Comparison of ENCODE assay signal across 8 cellular contexts in genomic region chr11:64207247-64208085, GRCh38. TPM values are rescaled to one million over a fixed set of nuclear protein-coding genes. Genes with fewer than 3 reads are reported as not detected.
DNase-seq lines count a peak whose midpoint lies in the region; ATAC-seq and TF ChIP-seq lines count a peak whose summit lies in the region.

No MANE protein-coding gene starts in this region.

- peaks cover 62% of the 10 kb centered on the region for H4K20me1 ChIP-seq in BLaER1

- H3K4me1 Mint-ChIP-seq in activated CD8-positive, alpha-beta T cell treated with anti-CD3 and anti-CD28 coated beads for 36 hours (ENCODE audit: low read depth) = peaks cover 51% of the 10 kb centered on the region

- intact Hi-C loops in activated CD8-positive, alpha-beta T cell treated with anti-CD3 and anti-CD28 coated beads for 36 hours (cut with micrococcal nuclease) = no loop called here
- intact Hi-C loops in ovary (cut with DNase I) = loop anchor here in 2 of 4 donors (10.0 kb wide), 1 partner anchor 57 kb away; no protein-coding TSS in a partner anchor

- peak overlapping the region; percentile 99 for H3K27ac ChIP-seq in BLaER1
- H3K27ac ChIP-seq in ovary = peak overlapping the region in 1 of 2 donors; percentile 16
- H3K27ac ChIP-seq in urinary bladder (ENCODE audit: low read depth) = peak overlapping the region; percentile 54

- H3K9me3 Mint-ChIP-seq in activated CD8-positive, alpha-beta T cell treated with anti-CD3 and anti-CD28 coated beads for 36 hours = no peaks in the 10 kb centered on the region

- peak overlapping the region; percentile 92 for H3K4me3 Mint-ChIP-seq in activated CD8-positive, alpha-beta T cell treated with anti-CD3 and anti-CD28 coated beads for 36 hours

- no peak for TF ChIP-seq CTCF in activated CD8-positive, alpha-beta T cell treated with anti-CD3 and anti-CD28 coated beads for 36 hours (IDR thresholded peaks at IDR 0.05)
- TF ChIP-seq CTCF in ovary (IDR thresholded peaks at IDR 0.05) = no peak

- 20 to 39% (median 28%) methylated on average over 30 to 31 of the region's 31 CpGs for WGBS in ovary, 3 donors
- WGBS in urinary bladder = 50% methylated on average over 31 of the region's 31 CpGs

- H3K9ac ChIP-seq in BLaER1 = peak overlapping the region; percentile 98

- peak overlapping the region; percentile 97 for H3K4me2 ChIP-seq in BLaER1

- H3K36me3 ChIP-seq in BLaER1 (peaks cover 47% of the 10 kb centered on the region), ovary (no peaks in the 10 kb centered on the region), urinary bladder (ENCODE audit: insufficient read depth) (no peaks in the 10 kb centered on the region)

- H3K27ac Mint-ChIP-seq in activated CD8-positive, alpha-beta T cell treated with anti-CD3 and anti-CD28 coated beads for 36 hours = peak overlapping the region; percentile 97

- H3K4me3 ChIP-seq in BLaER1 (peak overlapping the region; percentile 94), ovary (peak overlapping the region; percentile 13), urinary bladder (ENCODE audit: low read depth, low read length) (peak overlapping the region; percentile 21)

- TF ChIP-seq POLR2A in erythroblast (IDR thresholded peaks at IDR 0.05; ENCODE audit: low read length) (peak; percentile 80), ovary (IDR thresholded peaks at IDR 0.05) (no peak)

- H3K9me3 ChIP-seq in BLaER1 (no peaks in the 10 kb centered on the region), ovary (no peaks in the 10 kb centered on the region)

- H3K27me3 ChIP-seq in BLaER1 (no peaks in the 10 kb centered on the region), ovary (no peaks in the 10 kb centered on the region)

- DNase-seq in LHCN-M2 (ENCODE audit: low read depth) (peak; percentile 92), erythroblast (lab: John Stamatoyannopoulos, UW) (peak; percentile 91 to 93), ovary (peak in 4 of 5 donors; percentile 48 to 60 (median 52))
- DNase-seq in activated CD8-positive, alpha-beta T cell treated with anti-CD3 and anti-CD28 coated beads for 36 hours = peak; percentile 96

- peaks cover 75% of the 10 kb centered on the region for H3K36me3 Mint-ChIP-seq in activated CD8-positive, alpha-beta T cell treated with anti-CD3 and anti-CD28 coated beads for 36 hours (ENCODE audit: low read depth)

- H3K4me1 ChIP-seq in BLaER1 = peaks cover 69% of the 10 kb centered on the region
- H3K4me1 ChIP-seq in ovary (ENCODE audit: insufficient read depth) = peaks cover 10% of the 10 kb centered on the region
- H3K4me1 ChIP-seq in urinary bladder (ENCODE audit: insufficient read depth) = no peaks in the 10 kb centered on the region

- CTCF ChIA-PET in activated CD8-positive, alpha-beta T cell treated with anti-CD3 and anti-CD28 coated beads for 36 hours (lab: Charles Lee) = interaction anchor here (1.1 to 7.5 kb wide), 10 partner anchors 10 to 148 kb away, joined by 3 to 111 read pairs (median 34); partner anchors contain the start of genes CATSPERZ, NUDT22, PLCB3 and PPP1R14B

- ATAC-seq in GM21390 (IDR thresholded peaks at IDR 0.05; ENCODE audit: unreplicated experiment) (peak; percentile 56), GM18519 (IDR thresholded peaks at IDR 0.05; ENCODE audit: low FRiP score, unreplicated experiment) (no peak)
- peak; percentile 83 for ATAC-seq in activated CD8-positive, alpha-beta T cell treated with anti-CD3 and anti-CD28 coated beads for 36 hours

- TF ChIP-seq EP300 in ovary (IDR thresholded peaks at IDR 0.05) = no peak

- no peaks in the 10 kb centered on the region for H3K27me3 Mint-ChIP-seq in activated CD8-positive, alpha-beta T cell treated with anti-CD3 and anti-CD28 coated beads for 36 hours

- POLR2A ChIA-PET in activated CD8-positive, alpha-beta T cell treated with anti-CD3 and anti-CD28 coated beads for 36 hours (lab: Charles Lee) = interaction anchor here (0.6 to 9.7 kb wide), 30 partner anchors 10 to 527 kb away, joined by 3 to 206 read pairs (median 5); partner anchors contain the start of genes CCDC88B, DNAJC4, ESRRA and MACROD1

RNA-seq across cellular contexts. Expression of gene FERMT3, which starts 0.9 kb away (rescaled TPM):
- total RNA-seq in LHCN-M2 (2014; rRNA removed) (18.4 and 22.8 TPM in 2 replicates), ovary (10 to 100 TPM in 2 of 7 donors, 1 to 10 TPM in 5; 3.7 to 19.7 (median 7.5) TPM), urinary bladder (7.8 TPM)
- polyA plus RNA-seq in LHCN-M2 (2012) = 15.5 TPM
- 100 to 1,000 TPM; 210 to 214 TPM for total RNA-seq in activated CD8-positive, alpha-beta T cell treated with anti-CD3 and anti-CD28 coated beads for 36 hours
- polyA plus RNA-seq in ovary (1 to 10 TPM; 2.2 to 6.4 TPM), urinary bladder (16.8 TPM)

RNA-seq across cellular contexts. Expression of gene TRPT1, which starts 18.5 kb away (rescaled TPM):
- total RNA-seq in LHCN-M2 (2014; rRNA removed) = 65.0 and 72.5 TPM in 2 replicates
- 59.0 TPM for polyA plus RNA-seq in LHCN-M2 (2012)
- total RNA-seq in activated CD8-positive, alpha-beta T cell treated with anti-CD3 and anti-CD28 coated beads for 36 hours = 10 to 100 TPM; 33.7 to 41.5 TPM
- 10 to 100 TPM; 23.4 to 41.4 (median 32.6) TPM for total RNA-seq in ovary
- 10 to 100 TPM; 16.6 to 37.4 TPM for polyA plus RNA-seq in ovary
- 12.7 TPM for total RNA-seq in urinary bladder
- 45.3 TPM for polyA plus RNA-seq in urinary bladder

RNA-seq across cellular contexts. Expression of gene NUDT22, which starts 18.6 kb away (rescaled TPM):
- total RNA-seq in LHCN-M2 (2014; rRNA removed) = 89.8 and 101 TPM in 2 replicates
- polyA plus RNA-seq in LHCN-M2 (2012) = 67.7 TPM
- 10 to 100 TPM; 66.0 to 69.2 TPM for total RNA-seq in activated CD8-positive, alpha-beta T cell treated with anti-CD3 and anti-CD28 coated beads for 36 hours
- total RNA-seq in ovary = 10 to 100 TPM; 31.8 to 52.7 (median 42.2) TPM
- polyA plus RNA-seq in ovary = 10 to 100 TPM in 1 of 2 donors, 1 to 10 TPM in 1; 4.8 to 32.3 TPM
- total RNA-seq in urinary bladder = 15.4 TPM
- polyA plus RNA-seq in urinary bladder = 61.0 TPM

RNA-seq across cellular contexts. Expression of gene STIP1, which starts 21.5 kb away (rescaled TPM):
- total RNA-seq in LHCN-M2 (2014; rRNA removed) (237 and 248 TPM in 2 replicates), ovary (100 to 1,000 TPM in 4 of 7 donors, 10 to 100 TPM in 3; 56.8 to 178 (median 111) TPM), urinary bladder (42.7 TPM)
- 174 TPM for polyA plus RNA-seq in LHCN-M2 (2012)
- 100 to 1,000 TPM; 396 to 416 TPM for total RNA-seq in activated CD8-positive, alpha-beta T cell treated with anti-CD3 and anti-CD28 coated beads for 36 hours
- polyA plus RNA-seq in ovary (100 to 1,000 TPM in 1 of 2 donors, 10 to 100 TPM in 1; 48.4 to 238 TPM), urinary bladder (84.0 TPM)

RNA-seq across cellular contexts. Expression of gene DNAJC4, which starts 22.9 kb away (rescaled TPM):
- total RNA-seq in LHCN-M2 (2014; rRNA removed) (4.4 and 8.3 TPM in 2 replicates), ovary (10 to 100 TPM; 25.0 to 62.2 (median 43.1) TPM), urinary bladder (10.7 TPM)
- polyA plus RNA-seq in LHCN-M2 (2012) = 7.8 TPM
- total RNA-seq in activated CD8-positive, alpha-beta T cell treated with anti-CD3 and anti-CD28 coated beads for 36 hours = 10 to 100 TPM; 25.8 to 26.1 TPM
- polyA plus RNA-seq in ovary (10 to 100 TPM; 28.8 to 69.1 TPM), urinary bladder (57.6 TPM)

Comparison
In these comparisons a context has a peak if more than half of its experiments do, and no peak if none do; other contexts are left out.
1. H3K4me3 ChIP-seq: peak in every context shown above with its lines; median percentile 94 in BLaER1; 21 in urinary bladder; 13 in ovary.